In the genomic region with DNA sequence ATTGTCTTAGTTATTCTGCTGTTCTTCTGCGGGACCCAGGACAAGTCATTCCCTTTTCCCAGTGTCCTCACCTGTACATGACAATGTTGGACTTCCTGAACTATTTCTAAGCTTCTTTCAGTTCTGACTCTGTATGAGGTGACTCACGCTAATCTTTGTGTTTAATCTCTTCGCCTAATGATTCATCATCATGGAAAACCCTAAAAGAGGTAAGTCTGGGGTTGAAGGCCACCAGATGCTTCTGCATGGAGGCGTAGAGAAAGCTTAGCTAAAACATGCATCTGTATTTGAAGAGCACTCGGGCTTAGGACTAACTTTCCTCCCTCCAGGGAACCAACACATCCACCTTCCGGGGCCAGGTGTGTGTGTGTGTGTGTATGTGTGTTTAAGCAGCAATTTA, we compare ENCODE assay signal across 31 cellular contexts. TPM values are rescaled to one million over a fixed set of nuclear protein-coding genes. Genes with fewer than 3 reads are reported as not detected.
A peak's percentile ranks its signal among the peaks of the same experiment; 100 is the strongest.
DNase-seq lines count a peak whose midpoint lies in the region; FAIRE-seq and TF ChIP-seq lines count a peak whose summit lies in the region.
"Had no signal": no experiment of that assay in that cellular context is flagged by ENCODE, and none has a peak within 500 bp of the region (broad histone marks: within the 10 kb centered on the region; RNA-seq: fewer than 3 reads in every experiment).

No MANE protein-coding gene starts in this region.

- no peaks in the 10 kb centered on the region for H3K27me3 ChIP-seq in bronchial epithelial cell (ENCODE audit: control insufficient read depth, insufficient read depth, low read length)
- H3K27me3 ChIP-seq: BLaER1, transverse colon had no signal

- FAIRE-seq in bronchial epithelial cell (lab: Jason Lieb, UNC) (peak; percentile 95), RCC 7860 (lab: Jason Lieb, UNC) (no peak)
- FAIRE-seq: astrocyte, GM19239 had no signal

- no peaks in the 10 kb centered on the region for H3K36me3 ChIP-seq in bronchial epithelial cell (ENCODE audit: control insufficient read depth, insufficient read depth, low read length)
- H3K36me3 ChIP-seq: BLaER1, transverse colon had no signal

- no peak for TF ChIP-seq CTCF in bronchial epithelial cell (IDR thresholded peaks at IDR 0.05; ENCODE audit: insufficient read depth, low read length, severe bottlenecking)
- TF ChIP-seq CTCF in retinal pigment epithelial cell (conservative IDR thresholded peaks at IDR 0.05; ENCODE audit: low read depth, low read length) = no peak

- in situ Hi-C loops in G401 (cut with HindIII; ENCODE audit: low sequenced_read_pairs) = no loop called here

- DNase-seq in ELR (ENCODE audit: low read depth) (peak; percentile 76), M059J (ENCODE audit: low read depth) (peak; percentile 56), bronchial epithelial cell (ENCODE audit: low read depth) (peak; percentile 97), retinal pigment epithelial cell (ENCODE audit: low read depth) (peak; percentile 8), RCC 7860 (ENCODE audit: low spot score) (no peak), SHP77 (lab: John Stamatoyannopoulos, UW) (no peak), G401 (ENCODE audit: low spot score) (no peak), cortex of kidney (lab: John Stamatoyannopoulos, UW) (no peak)
- DNase-seq: activated CD4-positive, alpha-beta T cell treated with anti-CD3 and anti-CD28 coated beads for 4 hours; activated CD8-positive, alpha-beta memory T cell treated with anti-CD3 and anti-CD28 coated beads for 24 hours; activated gamma-delta T cell treated with Interleukin-2 at 50 U/mL for 16 hours; DMS53; dorsolateral prefrontal cortex; IMR-90; kidney; midbrain; naive thymus-derived CD4-positive, alpha-beta T cell; NCI-H1105; NCI-H1930; NCI-H526 treated with DMSO at 0.1 percent for 48 hours; occipital lobe; retina; RPMI8226; stimulated activated CD4-positive, alpha-beta T cell treated with anti-CD3 and anti-CD28 coated beads, Interleukin-2, amount 100 ng/mL, for 24 hours; transverse colon had no signal

- H3K4me3 ChIP-seq in bronchial epithelial cell (ENCODE audit: low read depth, low read length) (no peak overlapping the region), retinal pigment epithelial cell (ENCODE audit: low read length) (no peak overlapping the region)
- H3K4me3 ChIP-seq: BLaER1, dorsolateral prefrontal cortex, smooth muscle cell, transverse colon had no signal

RNA-seq across cellular contexts. Expression of a gene that starts 7.4 kb away (rescaled TPM):
- total RNA-seq in M059J (2014; rRNA removed; shearing (Covaris generic)) = not detected in 2 replicates
- total RNA-seq in bronchial epithelial cell = not detected in 2 replicates
- not detected in 2 replicates for total RNA-seq in G401 (2014; rRNA removed; shearing (Covaris generic))
- total RNA-seq: astrocyte; dorsolateral prefrontal cortex; IMR-90; kidney; naive thymus-derived CD4-positive, alpha-beta T cell; occipital lobe; T-helper 2 cell treated with Interferon-gamma antibody and Interleukin-4, amounts not matched to agents 100 ng/mL and 5 ng/mL, for 36 hours; transverse colon had no signal

RNA-seq across cellular contexts. Expression of a gene that starts 16.0 kb away (rescaled TPM):
- total RNA-seq in M059J (2014; rRNA removed; shearing (Covaris generic)) = not detected in 2 replicates
- total RNA-seq in bronchial epithelial cell = not detected in 2 replicates
- not detected in 2 replicates for total RNA-seq in G401 (2014; rRNA removed; shearing (Covaris generic))
- total RNA-seq: astrocyte; dorsolateral prefrontal cortex; IMR-90; kidney; naive thymus-derived CD4-positive, alpha-beta T cell; occipital lobe; T-helper 2 cell treated with Interferon-gamma antibody and Interleukin-4, amounts not matched to agents 100 ng/mL and 5 ng/mL, for 36 hours; transverse colon had no signal

RNA-seq across cellular contexts. Expression of a gene that starts 29.4 kb away (rescaled TPM):
- not detected in 2 replicates for total RNA-seq in M059J (2014; rRNA removed; shearing (Covaris generic))
- 41.2 TPM in 1 of 2 replicates, not detected in the other for total RNA-seq in bronchial epithelial cell
- not detected in 2 replicates for total RNA-seq in G401 (2014; rRNA removed; shearing (Covaris generic))
- total RNA-seq: astrocyte; dorsolateral prefrontal cortex; IMR-90; kidney; lower leg skin; naive thymus-derived CD4-positive, alpha-beta T cell; occipital lobe; smooth muscle cell; T-helper 2 cell treated with Interferon-gamma antibody and Interleukin-4, amounts not matched to agents 100 ng/mL and 5 ng/mL, for 36 hours; transverse colon had no signal

RNA-seq across cellular contexts. Expression of a gene that starts 46.1 kb away (rescaled TPM):
- not detected in 2 replicates for total RNA-seq in M059J (2014; rRNA removed; shearing (Covaris generic))
- total RNA-seq in bronchial epithelial cell = 1.6 and 14.6 TPM in 2 replicates
- total RNA-seq in G401 (2014; rRNA removed; shearing (Covaris generic)) = not detected in 2 replicates
- total RNA-seq: dorsolateral prefrontal cortex; IMR-90; kidney; naive thymus-derived CD4-positive, alpha-beta T cell; occipital lobe; T-helper 2 cell treated with Interferon-gamma antibody and Interleukin-4, amounts not matched to agents 100 ng/mL and 5 ng/mL, for 36 hours; transverse colon had no signal

RNA-seq across cellular contexts. Expression of a gene that starts 47.1 kb away (rescaled TPM):
- total RNA-seq in M059J (2014; rRNA removed; shearing (Covaris generic)) = not detected in 2 replicates
- total RNA-seq in bronchial epithelial cell = 136 and 342 TPM in 2 replicates
- not detected in 2 replicates for total RNA-seq in G401 (2014; rRNA removed; shearing (Covaris generic))
- total RNA-seq: dorsolateral prefrontal cortex; IMR-90; kidney; lower leg skin; naive thymus-derived CD4-positive, alpha-beta T cell; T-helper 2 cell treated with Interferon-gamma antibody and Interleukin-4, amounts not matched to agents 100 ng/mL and 5 ng/mL, for 36 hours; transverse colon had no signal

Comparison
In these comparisons a context has a peak if more than half of its experiments do, and no peak if none do; other contexts are left out.
1. DNase-seq: peak in ELR (single experiment), M059J (single experiment), bronchial epithelial cell (single experiment) and retinal pigment epithelial cell (single experiment); none in RCC 7860 (single experiment), SHP77 (0 of 2), G401 (single experiment) and cortex of kidney (single experiment).